Comparison of ENCODE assay signal across 12 cellular contexts in the genomic region with DNA sequence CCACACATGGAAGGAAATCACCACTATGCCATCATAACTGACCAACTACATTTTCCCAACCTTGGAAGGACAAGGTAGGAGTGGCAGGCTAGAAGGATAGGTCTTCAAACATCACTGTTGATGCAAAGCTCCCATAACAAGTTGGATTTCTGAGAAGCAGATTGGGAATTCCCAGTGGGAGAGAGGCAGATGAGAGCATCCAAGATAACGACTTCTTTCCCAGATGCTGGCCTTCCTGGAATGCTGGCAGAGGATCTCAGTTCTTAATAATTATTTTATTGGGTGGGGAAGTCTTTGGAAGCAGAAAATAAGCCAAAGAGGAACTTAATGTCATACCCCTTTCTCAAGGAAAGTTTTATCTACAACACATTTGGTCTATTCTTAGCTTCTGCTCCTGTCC.
DNase-seq lines count a peak whose midpoint lies in the region; ATAC-seq and TF ChIP-seq lines count a peak whose summit lies in the region.
"Had no signal": no experiment of that assay in that cellular context is flagged by ENCODE, and none has a peak within 500 bp of the region (broad histone marks: within the 10 kb centered on the region; RNA-seq: fewer than 3 reads in every experiment).

No MANE protein-coding gene starts in this region.

- CTCF ChIA-PET in activated B cell treated with CpG ODN at 0.5 μM for 24 hours (lab: Charles Lee): no interaction called here
- CTCF ChIA-PET in activated naive CD4-positive, alpha-beta T cell treated with anti-CD3 and anti-CD28 coated beads, Interleukin-2, amount 10 ng/mL, durations not matched to agents 7 days and 5 days (lab: Charles Lee): no interaction called here

- no peaks in the 10 kb centered on the region for H3K27me3 Mint-ChIP-seq in activated B cell treated with CpG ODN at 0.5 μM for 24 hours
- H3K27me3 Mint-ChIP-seq in activated naive CD4-positive, alpha-beta T cell treated with anti-CD3 and anti-CD28 coated beads, Interleukin-2, amount 10 ng/mL, durations not matched to agents 7 days and 5 days: no peaks in the 10 kb centered on the region

- no peak overlapping the region for H3K4me3 Mint-ChIP-seq in activated B cell treated with CpG ODN at 0.5 μM for 24 hours
- no peak overlapping the region for H3K4me3 Mint-ChIP-seq in stimulated activated effector memory CD8-positive, alpha-beta T cell treated with anti-CD3 and anti-CD28 coated beads, Interleukin-12 subunit alpha, Interleukin-12 subunit beta, amount 100 ng/mL, for 72 hours
- H3K4me3 Mint-ChIP-seq in activated naive CD4-positive, alpha-beta T cell treated with anti-CD3 and anti-CD28 coated beads, Interleukin-2, amount 10 ng/mL, durations not matched to agents 7 days and 5 days: no peak overlapping the region

- peaks cover 51 to 100% (median 96%) of the 10 kb centered on the region in 9 donors for H3K4me1 ChIP-seq in heart right ventricle

- H3K27ac Mint-ChIP-seq in activated B cell treated with CpG ODN at 0.5 μM for 24 hours: peak overlapping the region; percentile 37
- H3K27ac Mint-ChIP-seq in stimulated activated effector memory CD8-positive, alpha-beta T cell treated with anti-CD3 and anti-CD28 coated beads, Interleukin-12 subunit alpha, Interleukin-12 subunit beta, amount 100 ng/mL, for 72 hours: peak overlapping the region; percentile 83
- no peak overlapping the region for H3K27ac Mint-ChIP-seq in activated naive CD4-positive, alpha-beta T cell treated with anti-CD3 and anti-CD28 coated beads, Interleukin-2, amount 10 ng/mL, durations not matched to agents 7 days and 5 days

- TF ChIP-seq CTCF in activated B cell treated with CpG ODN at 0.5 μM for 24 hours (IDR thresholded peaks at IDR 0.05) (no peak), heart right ventricle (IDR thresholded peaks at IDR 0.05) (no peak)

- no peaks in the 10 kb centered on the region for H3K9me3 Mint-ChIP-seq in activated B cell treated with CpG ODN at 0.5 μM for 24 hours
- H3K9me3 Mint-ChIP-seq in stimulated activated effector memory CD8-positive, alpha-beta T cell treated with anti-CD3 and anti-CD28 coated beads, Interleukin-12 subunit alpha, Interleukin-12 subunit beta, amount 100 ng/mL, for 72 hours: no peaks in the 10 kb centered on the region
- no peaks in the 10 kb centered on the region for H3K9me3 Mint-ChIP-seq in activated naive CD4-positive, alpha-beta T cell treated with anti-CD3 and anti-CD28 coated beads, Interleukin-2, amount 10 ng/mL, durations not matched to agents 7 days and 5 days

- H3K36me3 Mint-ChIP-seq in activated B cell treated with CpG ODN at 0.5 μM for 24 hours (ENCODE audit: low read depth): peaks cover 33% of the 10 kb centered on the region
- H3K36me3 Mint-ChIP-seq in stimulated activated effector memory CD8-positive, alpha-beta T cell treated with anti-CD3 and anti-CD28 coated beads, Interleukin-12 subunit alpha, Interleukin-12 subunit beta, amount 100 ng/mL, for 72 hours: peaks cover 7% of the 10 kb centered on the region
- peaks cover 3% of the 10 kb centered on the region for H3K36me3 Mint-ChIP-seq in activated naive CD4-positive, alpha-beta T cell treated with anti-CD3 and anti-CD28 coated beads, Interleukin-2, amount 10 ng/mL, durations not matched to agents 7 days and 5 days

- peaks cover 66% of the 10 kb centered on the region for H3K4me1 Mint-ChIP-seq in activated B cell treated with CpG ODN at 0.5 μM for 24 hours
- peaks cover 69% of the 10 kb centered on the region for H3K4me1 Mint-ChIP-seq in stimulated activated effector memory CD8-positive, alpha-beta T cell treated with anti-CD3 and anti-CD28 coated beads, Interleukin-12 subunit alpha, Interleukin-12 subunit beta, amount 100 ng/mL, for 72 hours
- H3K4me1 Mint-ChIP-seq in activated naive CD4-positive, alpha-beta T cell treated with anti-CD3 and anti-CD28 coated beads, Interleukin-2, amount 10 ng/mL, durations not matched to agents 7 days and 5 days: peaks cover 43% of the 10 kb centered on the region

- intact Hi-C loops in activated B cell treated with CpG ODN at 0.5 μM for 24 hours (cut with micrococcal nuclease) (no loop called here), heart right ventricle (cut with DNase I) (loop anchor here in 2 of 10 donors (5.0 to 10.0 kb wide), 2 partner anchors 62 to 64 kb away; partner anchors contain the start of gene MPRIP (in 2 of the 2))

- DNase-seq in GM03348 (ENCODE audit: low spot score): peak; percentile 39
- DNase-seq in activated B cell treated with CpG ODN at 0.5 μM for 24 hours: no peak
- peak in 1 of 2 donors; percentile 65 for DNase-seq in heart right ventricle
- no peak for DNase-seq in stimulated activated effector memory CD8-positive, alpha-beta T cell treated with anti-CD3 and anti-CD28 coated beads, Interleukin-12 subunit alpha, Interleukin-12 subunit beta, amount 100 ng/mL, for 72 hours (ENCODE audit: low spot score in 2 of 2)
- DNase-seq in NCI-H2081 (lab: John Stamatoyannopoulos, UW): no peak
- DNase-seq in dedifferentiated amniotic fluid mesenchymal stem cell (ENCODE audit: extremely low spot score): no peak
- DNase-seq in activated naive CD4-positive, alpha-beta T cell treated with anti-CD3 and anti-CD28 coated beads, Interleukin-2, amount 10 ng/mL, durations not matched to agents 7 days and 5 days: no peak
- DNase-seq: activated T-cell treated with anti-CD3 and anti-CD28 coated beads, Interleukin-2, amount 50 U/mL, for 48 hours; NCI-H446; RPMI8226 had no signal

- no peak overlapping the region for H3K4me3 ChIP-seq in heart right ventricle

- H3K27me3 ChIP-seq in heart right ventricle: no peaks in the 10 kb centered on the region

- WGBS in heart right ventricle, 2 donors: 29% methylated on average over 1 of the region's 1 CpG

- H3K9me3 ChIP-seq in heart right ventricle: no peaks in the 10 kb centered on the region

- ATAC-seq in activated B cell treated with CpG ODN at 0.5 μM for 24 hours (ENCODE audit: low read depth): no peak
- ATAC-seq in heart right ventricle: peak in 4 of 8 donors; percentile 7 to 45 (median 22)
- ATAC-seq in stimulated activated effector memory CD8-positive, alpha-beta T cell treated with anti-CD3 and anti-CD28 coated beads, Interleukin-12 subunit alpha, Interleukin-12 subunit beta, amount 100 ng/mL, for 72 hours: no peak
- ATAC-seq in GM19035 (IDR thresholded peaks at IDR 0.05; ENCODE audit: unreplicated experiment): no peak
- ATAC-seq: left lobe of liver had no signal

- H3K27ac ChIP-seq in heart right ventricle: peak overlapping the region; percentile 7 to 90 (median 73)

- POLR2A ChIA-PET in activated B cell treated with CpG ODN at 0.5 μM for 24 hours (lab: Charles Lee): no interaction called here

- peaks cover 0 to 12% (median 0%) of the 10 kb centered on the region in 9 donors for H3K36me3 ChIP-seq in heart right ventricle
